ENCODE assay signal across 9 cellular contexts in the genomic region with DNA sequence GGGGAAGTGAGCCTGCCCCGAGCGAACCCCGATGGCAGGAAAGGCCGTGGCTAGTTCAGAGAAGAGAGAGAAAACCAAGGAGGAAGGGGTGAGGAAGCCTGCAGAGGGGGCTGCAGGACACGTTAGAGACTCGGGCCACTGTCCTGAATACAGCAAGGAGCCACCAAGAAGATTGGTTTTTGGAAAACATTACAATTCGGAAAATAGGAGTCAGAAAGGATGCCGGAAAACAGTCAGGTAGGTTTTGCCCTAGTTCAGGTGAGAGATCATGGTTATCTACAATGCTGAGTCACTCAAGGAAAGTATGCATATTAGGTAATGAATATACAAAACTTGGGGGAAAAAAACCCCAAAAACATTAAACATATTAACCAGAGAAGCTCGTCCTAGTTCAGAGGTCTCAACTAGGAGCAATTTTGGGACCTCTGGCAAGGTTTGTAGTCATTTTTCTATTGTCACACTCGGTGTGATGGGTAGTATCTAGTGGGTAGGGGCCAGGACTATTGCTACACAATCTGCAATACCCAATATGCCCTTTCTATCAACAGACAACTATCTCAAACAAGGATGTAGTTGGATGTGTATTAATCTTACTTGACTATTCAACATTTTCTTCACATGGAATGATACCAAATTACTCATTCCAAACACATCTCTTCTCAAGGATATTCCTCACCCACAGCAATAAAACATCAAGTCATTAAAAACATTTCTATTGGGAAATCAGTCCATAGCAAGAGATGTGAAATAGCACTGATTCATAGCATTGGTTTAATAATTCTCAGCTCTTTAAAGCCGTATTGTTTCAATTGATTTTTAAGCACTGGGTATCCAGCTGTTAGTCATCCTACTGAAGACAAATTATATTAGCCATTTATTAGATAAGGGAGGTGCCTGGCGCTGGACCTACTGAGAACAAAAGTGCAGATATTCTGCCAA.
DNase-seq lines count a peak whose midpoint lies in the region; ATAC-seq, FAIRE-seq and TF ChIP-seq lines count a peak whose summit lies in the region.
"Had no signal": no experiment of that assay in that cellular context is flagged by ENCODE, and none has a peak within 500 bp of the region (broad histone marks: within the 10 kb centered on the region; RNA-seq: fewer than 3 reads in every experiment).

No MANE protein-coding gene starts in this region.

- H3K9me3 ChIP-seq in astrocyte (ENCODE audit: insufficient read depth, low read depth, low read length) = no peaks in the 10 kb centered on the region

- H3K27me3 ChIP-seq in astrocyte (ENCODE audit: insufficient read depth, low read length) = no peaks in the 10 kb centered on the region

- H3K4me3 Mint-ChIP-seq in astrocyte (ENCODE audit: unreplicated experiment) = no peak overlapping the region
- H3K4me3 Mint-ChIP-seq in immature natural killer cell = peak overlapping the region in 1 of 5 donors; percentile 61

- H3K4me2 ChIP-seq in astrocyte (ENCODE audit: low read length) = peak overlapping the region; percentile 16

- peak overlapping the region; percentile 53 for H3K27ac Mint-ChIP-seq in astrocyte (ENCODE audit: unreplicated experiment)
- peak overlapping the region in 2 of 6 donors; percentile 8 to 17 for H3K27ac Mint-ChIP-seq in immature natural killer cell

- DNase-seq in AG08395 (ENCODE audit: low spot score) (peak; percentile 77), HCEC 1CT (peak; percentile 97), astrocyte (ENCODE audit: low read depth) (peak; percentile 81), immature natural killer cell (peak in 2 of 3 donors; percentile 26 to 41), NCI-H2196 (lab: John Stamatoyannopoulos, UW; ENCODE audit: unreplicated experiment) (no peak), GOT3 (lab: John Stamatoyannopoulos, UW) (no peak)
- DNase-seq in stimulated activated CD4-positive, alpha-beta T cell treated with anti-CD3 and anti-CD28 coated beads, Interleukin-15, amount 100 ng/mL, for 1 hour (ENCODE audit: low read depth in 1 of 2, low spot score in 1 of 2) = peak; percentile 10 to 26

- H3K4me1 Mint-ChIP-seq in astrocyte (ENCODE audit: low read depth, unreplicated experiment) (peaks cover 3% of the 10 kb centered on the region), immature natural killer cell (peaks cover 4 to 11% of the 10 kb centered on the region in 2 donors)

- H3K4me1 ChIP-seq in astrocyte (ENCODE audit: insufficient read depth, low read length) = peaks cover 9% of the 10 kb centered on the region

- H3K27me3 Mint-ChIP-seq in astrocyte (ENCODE audit: low read depth, unreplicated experiment) (no peaks in the 10 kb centered on the region), immature natural killer cell (ENCODE audit: low read depth in 3 of 3) (peaks cover 2 to 6% (median 4%) of the 10 kb centered on the region in 3 donors)

- H3K36me3 ChIP-seq in astrocyte (ENCODE audit: insufficient read depth, low read length) = no peaks in the 10 kb centered on the region

- TF ChIP-seq CTCF in astrocyte (IDR thresholded peaks at IDR 0.05; ENCODE audit: insufficient read depth, low read depth, low read length) = peak; percentile 21

- no peaks in the 10 kb centered on the region for H3K79me2 ChIP-seq in astrocyte (ENCODE audit: insufficient read depth, low read length)

- no peaks in the 10 kb centered on the region for H3K9me3 Mint-ChIP-seq in astrocyte (ENCODE audit: unreplicated experiment)
- H3K9me3 Mint-ChIP-seq in immature natural killer cell = no peaks in the 10 kb centered on the region

- peak overlapping the region; percentile 29 for H3K27ac ChIP-seq in astrocyte (ENCODE audit: low read depth, low read length)

- no peak overlapping the region for H2AFZ ChIP-seq in astrocyte (ENCODE audit: low read depth, low read length)

- H4K20me1 ChIP-seq in astrocyte (ENCODE audit: insufficient read depth, low read length) = no peaks in the 10 kb centered on the region

- ATAC-seq in SK-N-SH treated with all-trans-retinoic acid at 6 μM for 48 hours = peak; percentile 65

- H3K4me3 ChIP-seq in astrocyte (ENCODE audit: insufficient read depth, low read depth, low read length) = no peak overlapping the region

- peak overlapping the region; percentile 46 for H3K9ac ChIP-seq in astrocyte (ENCODE audit: low read length)

- FAIRE-seq in astrocyte (lab: Jason Lieb, UNC) = peak; percentile 74
- FAIRE-seq: GM18507 had no signal

- no peaks in the 10 kb centered on the region for H3K36me3 Mint-ChIP-seq in astrocyte (ENCODE audit: low read depth, unreplicated experiment)
- H3K36me3 Mint-ChIP-seq in immature natural killer cell = peaks cover 2 to 6% (median 3%) of the 10 kb centered on the region in 3 donors

TF ChIP-seq in SK-N-SH treated with all-trans-retinoic acid at 6 μM for 48 hours, 23 proteins besides CTCF, POLR2A, EP300 and RAD21 (continues in another document):
- TF ChIP-seq, protein P1, sequence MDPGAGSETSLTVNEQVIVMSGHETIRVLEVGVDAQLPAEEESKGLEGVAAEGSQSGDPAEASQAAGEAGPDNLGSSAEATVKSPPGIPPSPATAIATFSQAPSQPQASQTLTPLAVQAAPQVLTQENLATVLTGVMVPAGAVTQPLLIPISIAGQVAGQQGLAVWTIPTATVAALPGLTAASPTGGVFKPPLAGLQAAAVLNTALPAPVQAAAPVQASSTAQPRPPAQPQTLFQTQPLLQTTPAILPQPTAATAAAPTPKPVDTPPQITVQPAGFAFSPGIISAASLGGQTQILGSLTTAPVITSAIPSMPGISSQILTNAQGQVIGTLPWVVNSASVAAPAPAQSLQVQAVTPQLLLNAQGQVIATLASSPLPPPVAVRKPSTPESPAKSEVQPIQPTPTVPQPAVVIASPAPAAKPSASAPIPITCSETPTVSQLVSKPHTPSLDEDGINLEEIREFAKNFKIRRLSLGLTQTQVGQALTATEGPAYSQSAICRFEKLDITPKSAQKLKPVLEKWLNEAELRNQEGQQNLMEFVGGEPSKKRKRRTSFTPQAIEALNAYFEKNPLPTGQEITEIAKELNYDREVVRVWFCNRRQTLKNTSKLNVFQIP (CRISPR knock-in tag; IDR thresholded peaks at IDR 0.05; ENCODE audit: borderline replicate concordance, low read depth) = peak; percentile 17; the same call in 1 of the 2 replicates
- TF ChIP-seq ISL1 (CRISPR knock-in tag; IDR thresholded peaks at IDR 0.05) (peak; percentile 72), ZFP30 (CRISPR knock-in tag; IDR thresholded peaks at IDR 0.05) (no peak), OSR1 (CRISPR knock-in tag; IDR thresholded peaks at IDR 0.05) (no peak), CSRNP3 (CRISPR knock-in tag; IDR thresholded peaks at IDR 0.05) (peak; percentile 91), SNAI2 (CRISPR knock-in tag; IDR thresholded peaks at IDR 0.05) (no peak), CSDC2 (CRISPR knock-in tag; IDR thresholded peaks at IDR 0.05) (no peak), ARNTL (CRISPR knock-in tag; IDR thresholded peaks at IDR 0.05; ENCODE audit: borderline replicate concordance, low read depth) (no peak), ESRRG (CRISPR knock-in tag; IDR thresholded peaks at IDR 0.05) (peak; percentile 87; the same call in 1 of the 2 replicates), BACH2 (CRISPR knock-in tag; IDR thresholded peaks at IDR 0.05; ENCODE audit: borderline replicate concordance) (no peak), RARB (CRISPR knock-in tag; IDR thresholded peaks at IDR 0.05) (peak; percentile 61; the same call in 1 of the 2 replicates), ZNF70 (CRISPR knock-in tag; IDR thresholded peaks at IDR 0.05) (no peak), PPARA (CRISPR knock-in tag; IDR thresholded peaks at IDR 0.05; ENCODE audit: borderline replicate concordance) (no peak), TCF4 (CRISPR knock-in tag; IDR thresholded peaks at IDR 0.05; ENCODE audit: borderline replicate concordance) (peak; percentile 62; the same call in 1 of the 2 replicates), ZFP3 (CRISPR knock-in tag; IDR thresholded peaks at IDR 0.05) (no peak), ZNF8 (CRISPR knock-in tag; IDR thresholded peaks at IDR 0.05) (no peak), ZNF565 (CRISPR knock-in tag; conservative IDR thresholded peaks at IDR 0.05; ENCODE audit: low read depth) (no peak)
- TF ChIP-seq, protein P2, sequence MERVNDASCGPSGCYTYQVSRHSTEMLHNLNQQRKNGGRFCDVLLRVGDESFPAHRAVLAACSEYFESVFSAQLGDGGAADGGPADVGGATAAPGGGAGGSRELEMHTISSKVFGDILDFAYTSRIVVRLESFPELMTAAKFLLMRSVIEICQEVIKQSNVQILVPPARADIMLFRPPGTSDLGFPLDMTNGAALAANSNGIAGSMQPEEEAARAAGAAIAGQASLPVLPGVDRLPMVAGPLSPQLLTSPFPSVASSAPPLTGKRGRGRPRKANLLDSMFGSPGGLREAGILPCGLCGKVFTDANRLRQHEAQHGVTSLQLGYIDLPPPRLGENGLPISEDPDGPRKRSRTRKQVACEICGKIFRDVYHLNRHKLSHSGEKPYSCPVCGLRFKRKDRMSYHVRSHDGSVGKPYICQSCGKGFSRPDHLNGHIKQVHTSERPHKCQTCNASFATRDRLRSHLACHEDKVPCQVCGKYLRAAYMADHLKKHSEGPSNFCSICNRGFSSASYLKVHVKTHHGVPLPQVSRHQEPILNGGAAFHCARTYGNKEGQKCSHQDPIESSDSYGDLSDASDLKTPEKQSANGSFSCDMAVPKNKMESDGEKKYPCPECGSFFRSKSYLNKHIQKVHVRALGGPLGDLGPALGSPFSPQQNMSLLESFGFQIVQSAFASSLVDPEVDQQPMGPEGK (CRISPR knock-in tag; IDR thresholded peaks at IDR 0.05; ENCODE audit: borderline replicate concordance) = peak; percentile 98

Comparison
In these comparisons a context has a peak if more than half of its experiments do, and no peak if none do; other contexts are left out.
1. DNase-seq: peak in AG08395 (single experiment), HCEC 1CT (single experiment), astrocyte (single experiment), immature natural killer cell (2 of 3) and stimulated activated CD4-positive, alpha-beta T cell treated with anti-CD3 and anti-CD28 coated beads, Interleukin-15, amount 100 ng/mL, for 1 hour (2 of 2); none in NCI-H2196 (single experiment) and GOT3 (single experiment).